Comparison of ENCODE assay signal across 17 cellular contexts in genomic region chr2:42067521-42067920, GRCh38. TPM values are rescaled to one million over a fixed set of nuclear protein-coding genes. Genes with fewer than 3 reads are reported as not detected.
A peak's percentile ranks its signal among the peaks of the same experiment; 100 is the strongest.
DNase-seq lines count a peak whose midpoint lies in the region; TF ChIP-seq lines count a peak whose summit lies in the region.
"Had no signal": no experiment of that assay in that cellular context is flagged by ENCODE, and none has a peak within 500 bp of the region (broad histone marks: within the 10 kb centered on the region; RNA-seq: fewer than 3 reads in every experiment).

No MANE protein-coding gene starts in this region.

- H3K9me3 ChIP-seq in Peyer's patch, result no peaks in the 10 kb centered on the region
- H3K9me3 ChIP-seq: BE2C had no signal

- TF ChIP-seq POLR2A in Peyer's patch (IDR thresholded peaks at IDR 0.05), result no peak

- DNase-seq in Peyer's patch, result peak in 2 of 3 donors; percentile 14 to 15
- no peak for DNase-seq in coronary artery (ENCODE audit: low spot score)
- peak; percentile 25 for DNase-seq in posterior vena cava (ENCODE audit: low spot score)
- DNase-seq in medulla oblongata (ENCODE audit: extremely low spot score), result no peak
- DNase-seq in activated naive CD4-positive, alpha-beta T cell treated with Interleukin-2 at 50 U/mL for 16 hours, result no peak
- no peak for DNase-seq in occipital lobe (lab: John Stamatoyannopoulos, UW)
- no peak for DNase-seq in AG08396 (ENCODE audit: low spot score)
- DNase-seq: BE2C; C1 segment of cervical spinal cord; CD4-positive, CD25-positive, alpha-beta regulatory T cell; DMS153; DMS79 treated with DMSO at 0.1 percent for 48 hours; GF-D8; HCEC 1CT; HFFc6 had no signal

- H3K27me3 ChIP-seq in Peyer's patch, result no peaks in the 10 kb centered on the region
- H3K27me3 ChIP-seq: BE2C had no signal

- H3K27ac ChIP-seq in Peyer's patch (no peak overlapping the region), coronary artery (peak overlapping the region; percentile 6 to 53)
- H3K27ac ChIP-seq: HL-60 had no signal

- no peaks in the 10 kb centered on the region for H3K36me3 ChIP-seq in Peyer's patch
- H3K36me3 ChIP-seq: BE2C had no signal

- H3K4me3 ChIP-seq in Peyer's patch (no peak overlapping the region), coronary artery (no peak overlapping the region)
- H3K4me3 ChIP-seq: GM23338 had no signal

- H3K4me1 ChIP-seq in Peyer's patch, result peaks cover 0 to 30% (median 2%) of the 10 kb centered on the region in 4 donors

- TF ChIP-seq CTCF in Peyer's patch (IDR thresholded peaks at IDR 0.05) (no peak), coronary artery (IDR thresholded peaks at IDR 0.05) (no peak)

- intact Hi-C loops in posterior vena cava (cut with DNase I), result no loop called here

RNA-seq across cellular contexts. Expression of gene PKDCC, which starts 19.7 kb away (rescaled TPM):
- total RNA-seq in Peyer's patch (100 to 1,000 TPM; 113 to 210 (median 157) TPM), posterior vena cava (100 to 1,000 TPM; 137 to 169 TPM), occipital lobe (16.2 TPM)
- total RNA-seq: CD4-positive, CD25-positive, alpha-beta regulatory T cell; HFFc6 had no signal

Comparison
In these comparisons a context has a peak if more than half of its experiments do, and no peak if none do; other contexts are left out.
1. DNase-seq: peak in Peyer's patch (2 of 3) and posterior vena cava (single experiment); none in coronary artery (single experiment), medulla oblongata (single experiment), activated naive CD4-positive, alpha-beta T cell treated with Interleukin-2 at 50 U/mL for 16 hours (single experiment), occipital lobe (single experiment) and AG08396 (single experiment).
2. H3K27ac ChIP-seq: peak in coronary artery (2 of 2); none in Peyer's patch (0 of 4).